In the genomic region with DNA sequence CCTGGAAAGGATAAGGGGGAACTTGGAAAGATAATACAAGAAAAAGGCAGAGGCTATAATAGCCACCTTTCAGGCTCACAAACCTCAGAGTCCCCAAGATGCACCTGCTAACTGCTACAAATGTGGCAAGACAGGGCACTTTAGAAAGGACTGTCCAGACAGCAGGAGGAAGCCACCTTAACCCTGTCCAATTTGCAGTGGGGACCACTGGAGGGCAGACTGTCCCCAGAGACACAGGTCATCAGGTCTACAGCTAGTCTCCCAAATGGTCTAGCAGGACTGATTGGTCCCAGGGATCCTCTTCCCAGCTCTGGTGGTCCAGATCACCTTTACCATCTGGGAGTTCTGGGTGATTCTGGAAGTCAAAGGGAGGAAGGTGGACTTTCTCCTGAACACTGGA, we compare ENCODE assay signal across 17 cellular contexts.
DNase-seq lines count a peak whose midpoint lies in the region; ATAC-seq and TF ChIP-seq lines count a peak whose summit lies in the region.
"Had no signal": no experiment of that assay in that cellular context is flagged by ENCODE, and none has a peak within 500 bp of the region (broad histone marks: within the 10 kb centered on the region; RNA-seq: fewer than 3 reads in every experiment).

No MANE protein-coding gene starts in this region.

- intact Hi-C loops in tibial artery (cut with DNase I; ENCODE audit: low total_unique reads), result no loop called here

- ATAC-seq in GM19397 (IDR thresholded peaks at IDR 0.05; ENCODE audit: unreplicated experiment) (no peak), HG03342 (IDR thresholded peaks at IDR 0.05; ENCODE audit: unreplicated experiment) (no peak)
- ATAC-seq: left lung had no signal

- peaks cover 1% of the 10 kb centered on the region for H3K27me3 Mint-ChIP-seq in endothelial cell (ENCODE audit: unreplicated experiment)
- H3K27me3 Mint-ChIP-seq: activated naive CD8-positive, alpha-beta T cell treated with anti-CD3 and anti-CD28 coated beads, Interleukin-2, amount 10 ng/mL, durations not matched to agents 7 days and 5 days; B cell; dendritic cell treated with granulocyte-macrophage colony-stimulating factor and Interleukin-4, amounts not matched to agents 40 ng/mL and 50 ng/mL, for 4 days had no signal

- no peaks in the 10 kb centered on the region for H3K4me1 Mint-ChIP-seq in endothelial cell (ENCODE audit: unreplicated experiment)
- H3K4me1 Mint-ChIP-seq: activated naive CD8-positive, alpha-beta T cell treated with anti-CD3 and anti-CD28 coated beads, Interleukin-2, amount 10 ng/mL, durations not matched to agents 7 days and 5 days; B cell had no signal

- no peak overlapping the region for H3K4me3 ChIP-seq in H7 (ENCODE audit: insufficient read depth, low read depth, low read length)
- no peak overlapping the region for H3K4me3 ChIP-seq in tibial artery
- H3K4me3 ChIP-seq: GM23248, left lung had no signal

- H3K36me3 ChIP-seq in H7 (replicated peaks; ENCODE audit: control insufficient read depth, insufficient read depth, low read length) (no peaks in the 10 kb centered on the region), tibial artery (no peaks in the 10 kb centered on the region)
- H3K36me3 ChIP-seq: left lung had no signal

- no peaks in the 10 kb centered on the region for H3K9me3 Mint-ChIP-seq in endothelial cell (ENCODE audit: unreplicated experiment)
- H3K9me3 Mint-ChIP-seq: activated naive CD8-positive, alpha-beta T cell treated with anti-CD3 and anti-CD28 coated beads, Interleukin-2, amount 10 ng/mL, durations not matched to agents 7 days and 5 days had no signal

- no peaks in the 10 kb centered on the region for H3K4me1 ChIP-seq in tibial artery
- H3K4me1 ChIP-seq: left lung had no signal

- TF ChIP-seq CTCF in endothelial cell (IDR thresholded peaks at IDR 0.05; ENCODE audit: unreplicated experiment) (no peak), tibial artery (IDR thresholded peaks at IDR 0.05) (no peak)

- H3K27ac ChIP-seq in tibial artery, result no peak overlapping the region
- H3K27ac ChIP-seq: GM23248, left lung had no signal

- H3K27me3 ChIP-seq in H7 (ENCODE audit: control insufficient read depth, insufficient read depth, low read length), result no peaks in the 10 kb centered on the region
- no peaks in the 10 kb centered on the region for H3K27me3 ChIP-seq in tibial artery
- H3K27me3 ChIP-seq: left lung had no signal

- DNase-seq in A172 (ENCODE audit: low spot score), result peak; percentile 15
- DNase-seq in H7, result peak; percentile 17
- DNase-seq in OCI-M1 (lab: John Stamatoyannopoulos, UW), result peak; percentile 20
- peak; percentile 13 for DNase-seq in endothelial cell (ENCODE audit: low spot score)
- no peak for DNase-seq in tibial artery
- no peak for DNase-seq in middle frontal gyrus (ENCODE audit: extremely low spot score, low spot score)
- DNase-seq: activated naive CD8-positive, alpha-beta T cell treated with anti-CD3 and anti-CD28 coated beads, Interleukin-2, amount 10 ng/mL, durations not matched to agents 7 days and 5 days; foreskin melanocyte; GM23248; IMR-90; left lung; NCI-H2171 treated with DMSO at 0.1 percent for 48 hours; occipital lobe had no signal

- H3K36me3 Mint-ChIP-seq in endothelial cell (ENCODE audit: low read depth, unreplicated experiment), result no peaks in the 10 kb centered on the region
- H3K36me3 Mint-ChIP-seq: activated naive CD8-positive, alpha-beta T cell treated with anti-CD3 and anti-CD28 coated beads, Interleukin-2, amount 10 ng/mL, durations not matched to agents 7 days and 5 days had no signal

- no peak overlapping the region for H3K27ac Mint-ChIP-seq in endothelial cell (ENCODE audit: unreplicated experiment)
- H3K27ac Mint-ChIP-seq: activated naive CD8-positive, alpha-beta T cell treated with anti-CD3 and anti-CD28 coated beads, Interleukin-2, amount 10 ng/mL, durations not matched to agents 7 days and 5 days; B cell; dendritic cell treated with granulocyte-macrophage colony-stimulating factor and Interleukin-4, amounts not matched to agents 40 ng/mL and 50 ng/mL, for 4 days had no signal

- H3K4me3 Mint-ChIP-seq in endothelial cell (ENCODE audit: unreplicated experiment), result no peak overlapping the region
- H3K4me3 Mint-ChIP-seq: activated naive CD8-positive, alpha-beta T cell treated with anti-CD3 and anti-CD28 coated beads, Interleukin-2, amount 10 ng/mL, durations not matched to agents 7 days and 5 days; B cell; dendritic cell treated with granulocyte-macrophage colony-stimulating factor and Interleukin-4, amounts not matched to agents 40 ng/mL and 50 ng/mL, for 4 days had no signal

- H3K9me3 ChIP-seq in tibial artery, result no peaks in the 10 kb centered on the region

Comparison
In these comparisons a context has a peak if more than half of its experiments do, and no peak if none do; other contexts are left out.
1. DNase-seq: peak in A172 (single experiment), H7 (single experiment), OCI-M1 (single experiment) and endothelial cell (single experiment); none in tibial artery (0 of 2) and middle frontal gyrus (single experiment).